In genomic region chr6:141833001-141833655, GRCh38 we compare ENCODE assay signal across 17 cellular contexts.
DNase-seq lines count a peak whose midpoint lies in the region; ATAC-seq, FAIRE-seq and TF ChIP-seq lines count a peak whose summit lies in the region.
"Had no signal": no experiment of that assay in that cellular context is flagged by ENCODE, and none has a peak within 500 bp of the region (broad histone marks: within the 10 kb centered on the region; RNA-seq: fewer than 3 reads in every experiment).

No MANE protein-coding gene starts in this region.

- H3K4me2 ChIP-seq in HepG2 (ENCODE audit: low read depth, low read length): no peak overlapping the region

- no peak for FAIRE-seq in HepG2 (lab: Jason Lieb, UNC)
- FAIRE-seq: D721Med had no signal

- H3K36me3 ChIP-seq in HepG2 (replicated peaks in 1 of 2; ENCODE audit: control insufficient read depth in 1 of 2, insufficient read depth in 2 of 2, low read length in 2 of 2): no peaks in the 10 kb centered on the region
- no peaks in the 10 kb centered on the region for H3K36me3 ChIP-seq in right lobe of liver
- no peaks in the 10 kb centered on the region for H3K36me3 ChIP-seq in ectodermal cell (ENCODE audit: control insufficient read depth, insufficient read depth, low read length)
- H3K36me3 ChIP-seq in mesodermal cell (ENCODE audit: control insufficient read depth, insufficient read depth, low read length): no peaks in the 10 kb centered on the region
- H3K36me3 ChIP-seq in esophagus muscularis mucosa: no peaks in the 10 kb centered on the region

- WGBS in HepG2 (ENCODE audit: low lambda C conversion rate): 41% methylated on average over 7 of the region's 7 CpGs
- whole genome bisulfite sequencing in right lobe of liver (ENCODE audit: insufficient coverage, low coverage, low lambda C conversion rate, missing lambda C conversion rate): 78% methylated on average over 7 of the region's 7 CpGs
- 86 to 87% methylated on average over 7 of the region's 7 CpGs for WGBS in ectodermal cell, 2 experiments
- WGBS in mesodermal cell (ENCODE audit: insufficient coverage in 2 of 2), 2 experiments: 100% methylated on average over 1 of the region's 7 CpGs; no CpG with 5 or more reads in 1 of the 2 experiments
- 87% methylated on average over 7 of the region's 7 CpGs for WGBS in esophagus muscularis mucosa

- H4K20me1 ChIP-seq in HepG2 (ENCODE audit: insufficient read depth, low read length): no peaks in the 10 kb centered on the region

- no peak overlapping the region for H3K9ac ChIP-seq in HepG2 (ENCODE audit: insufficient read depth, low read depth, low read length)

- H3K9me3 ChIP-seq in HepG2 (ENCODE audit: low read length): no peaks in the 10 kb centered on the region
- no peaks in the 10 kb centered on the region for H3K9me3 ChIP-seq in right lobe of liver
- no peaks in the 10 kb centered on the region for H3K9me3 ChIP-seq in ectodermal cell (ENCODE audit: control insufficient read depth, low read length)
- H3K9me3 ChIP-seq in mesodermal cell (ENCODE audit: control insufficient read depth, low read length): no peaks in the 10 kb centered on the region
- no peaks in the 10 kb centered on the region for H3K9me3 ChIP-seq in esophagus muscularis mucosa

- BruUV-seq in HepG2 (replicated peaks; lab: Mats Ljungman, UMichigan): no TSS peak

- in situ Hi-C loops in HepG2 (cut with HindIII; ENCODE audit: extremely low pct_ligation_motif_present, low pct_unique_long_range_greater_than_20kb): no loop called here

- POLR2A ChIA-PET in HepG2 (lab: Yijun Ruan, JAX): no interaction called here
- POLR2A ChIA-PET in activated CD4-positive, alpha-beta memory T cell treated with anti-CD3 and anti-CD28 coated beads, Interleukin-2, amount 10 ng/mL, durations not matched to agents 7 days and 5 days (lab: Charles Lee): no interaction called here

- H2AFZ ChIP-seq in HepG2 (ENCODE audit: low read length): peak overlapping the region; percentile 15

- H3K36me3 Mint-ChIP-seq in activated CD4-positive, alpha-beta memory T cell treated with anti-CD3 and anti-CD28 coated beads, Interleukin-2, amount 10 ng/mL, durations not matched to agents 7 days and 5 days (ENCODE audit: low read depth): no peaks in the 10 kb centered on the region

- ATAC-seq in HepG2 (peak; percentile 53; the same call in 2 of the 3 replicates), right lobe of liver (no peak)

- TF ChIP-seq CTCF in HepG2 (CRISPR knock-in tag; IDR thresholded peaks at IDR 0.05) (no peak), right lobe of liver (IDR thresholded peaks at IDR 0.05) (no peak), esophagus muscularis mucosa (IDR thresholded peaks at IDR 0.05) (no peak)

- H3K27ac ChIP-seq in HepG2 (ENCODE audit: extremely low read length, insufficient read depth, low read length) (no peak overlapping the region), right lobe of liver (no peak overlapping the region), ectodermal cell (ENCODE audit: insufficient read depth, low read depth, low read length, poor library complexity, severe bottlenecking) (peak overlapping the region; percentile 32), mesodermal cell (ENCODE audit: low read depth, low read length, severe bottlenecking) (peak overlapping the region; percentile 2), esophagus muscularis mucosa (replicated peaks in 1 of 4) (no peak overlapping the region)

- TF ChIP-seq POLR2A in HepG2 (IDR thresholded peaks at IDR 0.05; ENCODE audit: insufficient read depth in 1 of 2, low read depth in 2 of 2, low read length in 2 of 2): no peak
- no peak for TF ChIP-seq POLR2A in right lobe of liver (IDR thresholded peaks at IDR 0.05)
- TF ChIP-seq POLR2A in esophagus muscularis mucosa (IDR thresholded peaks at IDR 0.05; ENCODE audit: low read depth): no peak

- H3K9me3 Mint-ChIP-seq in activated CD4-positive, alpha-beta memory T cell treated with anti-CD3 and anti-CD28 coated beads, Interleukin-2, amount 10 ng/mL, durations not matched to agents 7 days and 5 days: peaks cover 6% of the 10 kb centered on the region
- H3K9me3 Mint-ChIP-seq: HFFc6 had no signal

- no peak overlapping the region for H3K27ac Mint-ChIP-seq in activated CD4-positive, alpha-beta memory T cell treated with anti-CD3 and anti-CD28 coated beads, Interleukin-2, amount 10 ng/mL, durations not matched to agents 7 days and 5 days
- H3K27ac Mint-ChIP-seq: CD4-positive, alpha-beta T cell; HFFc6 had no signal

- no peak overlapping the region for H3K4me3 ChIP-seq in HepG2 (replicated peaks in 1 of 3; ENCODE audit: insufficient read depth in 1 of 3, low read depth in 2 of 3, low read length in 3 of 3)
- H3K4me3 ChIP-seq in right lobe of liver: no peak overlapping the region
- H3K4me3 ChIP-seq in ectodermal cell (ENCODE audit: insufficient read depth, low read depth, low read length): no peak overlapping the region
- H3K4me3 ChIP-seq in mesodermal cell (ENCODE audit: extremely low read depth, insufficient read depth, low read length, poor library complexity, severe bottlenecking): no peak overlapping the region
- H3K4me3 ChIP-seq in esophagus muscularis mucosa: no peak overlapping the region

- no peaks in the 10 kb centered on the region for H3K27me3 ChIP-seq in HepG2 (ENCODE audit: control insufficient read depth in 1 of 2, insufficient read depth in 2 of 2, low read length in 2 of 2)
- H3K27me3 ChIP-seq in right lobe of liver: no peaks in the 10 kb centered on the region
- no peaks in the 10 kb centered on the region for H3K27me3 ChIP-seq in ectodermal cell (ENCODE audit: control insufficient read depth, insufficient read depth, low read length, poor library complexity, severe bottlenecking)
- H3K27me3 ChIP-seq in esophagus muscularis mucosa: no peaks in the 10 kb centered on the region

- H3K4me1 ChIP-seq in HepG2 (ENCODE audit: insufficient read depth, low read length): no peaks in the 10 kb centered on the region
- no peaks in the 10 kb centered on the region for H3K4me1 ChIP-seq in right lobe of liver
- peaks cover 31% of the 10 kb centered on the region for H3K4me1 ChIP-seq in ectodermal cell (ENCODE audit: control insufficient read depth, insufficient read depth, low read length)
- peaks cover 9% of the 10 kb centered on the region for H3K4me1 ChIP-seq in mesodermal cell (ENCODE audit: control insufficient read depth, insufficient read depth, low read length, poor library complexity, severe bottlenecking)
- H3K4me1 ChIP-seq in esophagus muscularis mucosa: no peaks in the 10 kb centered on the region

- intact Hi-C loops in HepG2 (cut with micrococcal nuclease; ENCODE audit: unreplicated experiment): no loop called here
- intact Hi-C loops in right lobe of liver (cut with DNase I): no loop called here
- intact Hi-C loops in esophagus muscularis mucosa (cut with DNase I): no loop called here

- H3K27me3 Mint-ChIP-seq in activated CD4-positive, alpha-beta memory T cell treated with anti-CD3 and anti-CD28 coated beads, Interleukin-2, amount 10 ng/mL, durations not matched to agents 7 days and 5 days: no peaks in the 10 kb centered on the region
- H3K27me3 Mint-ChIP-seq: CD4-positive, alpha-beta T cell had no signal

- no peak overlapping the region for H3K4me3 Mint-ChIP-seq in activated CD4-positive, alpha-beta memory T cell treated with anti-CD3 and anti-CD28 coated beads, Interleukin-2, amount 10 ng/mL, durations not matched to agents 7 days and 5 days
- H3K4me3 Mint-ChIP-seq: CD4-positive, alpha-beta T cell; HFFc6 had no signal

- no peak for DNase-seq in HepG2 (ENCODE audit: low spot score)
- DNase-seq in right lobe of liver: no peak
- DNase-seq in AG20443 (ENCODE audit: low spot score): no peak
- DNase-seq in esophagus muscularis mucosa (ENCODE audit: extremely low spot score): no peak
- DNase-seq in activated CD4-positive, alpha-beta memory T cell treated with anti-CD3 and anti-CD28 coated beads, Interleukin-2, amount 10 ng/mL, durations not matched to agents 7 days and 5 days: no peak
- DNase-seq: 8988T; C1 segment of cervical spinal cord; CD4-positive, alpha-beta T cell; DMS153; DMS79 treated with DMSO at 0.1 percent for 48 hours; EL; GDM1; HCEC 1CT; HFFc6 had no signal

- TF ChIP-seq EP300 in HepG2 (IDR thresholded peaks at IDR 0.05; ENCODE audit: low read depth in 2 of 2, low read length in 2 of 2) (no peak), HepG2 (CRISPR knock-in tag; IDR thresholded peaks at IDR 0.05; ENCODE audit: borderline replicate concordance) (no peak), esophagus muscularis mucosa (IDR thresholded peaks at IDR 0.05) (no peak)

- H3K4me1 Mint-ChIP-seq in activated CD4-positive, alpha-beta memory T cell treated with anti-CD3 and anti-CD28 coated beads, Interleukin-2, amount 10 ng/mL, durations not matched to agents 7 days and 5 days: no peaks in the 10 kb centered on the region

- CTCF ChIA-PET in HepG2 (lab: Yijun Ruan, JAX; ENCODE audit: low intra/inter-chr PET ratio, low total read pairs): no interaction called here
- CTCF ChIA-PET in activated CD4-positive, alpha-beta memory T cell treated with anti-CD3 and anti-CD28 coated beads, Interleukin-2, amount 10 ng/mL, durations not matched to agents 7 days and 5 days (lab: Charles Lee): no interaction called here

- H3K79me2 ChIP-seq in HepG2 (ENCODE audit: insufficient read depth, low read length): no peaks in the 10 kb centered on the region

- no peak for TF ChIP-seq RAD21 in HepG2 (CRISPR knock-in tag; IDR thresholded peaks at IDR 0.05)

TF ChIP-seq in HepG2, 621 proteins besides CTCF, POLR2A, EP300 and RAD21 (continues in another document):
- TF ChIP-seq GABPA (IDR thresholded peaks at IDR 0.05; ENCODE audit: low read depth, low read length): peak; percentile 54
- TF ChIP-seq GABPA (CRISPR knock-in tag; IDR thresholded peaks at IDR 0.05; ENCODE audit: low read depth): peak; percentile 85
- no peak for TF ChIP-seq FIP1L1 (IDR thresholded peaks at IDR 0.05; ENCODE audit: borderline replicate concordance, insufficient read depth, low read depth, low read length)
- peak; percentile 78 for TF ChIP-seq GABPB1 (CRISPR knock-in tag; IDR thresholded peaks at IDR 0.05)
- TF ChIP-seq GTF3A (CRISPR knock-in tag; conservative IDR thresholded peaks at IDR 0.05): no peak
- TF ChIP-seq ATRX (CRISPR knock-in tag; IDR thresholded peaks at IDR 0.05; ENCODE audit: borderline replicate concordance): no peak
- peak; percentile 77 for TF ChIP-seq NR2C2 (CRISPR knock-in tag; IDR thresholded peaks at IDR 0.05; ENCODE audit: borderline replicate concordance)
- no peak for TF ChIP-seq MTF2 (CRISPR knock-in tag; IDR thresholded peaks at IDR 0.05; ENCODE audit: borderline replicate concordance)

Comparison
In these comparisons a context has a peak if more than half of its experiments do, and no peak if none do; other contexts are left out.
1. H3K27ac ChIP-seq: peak in ectodermal cell (single experiment) and mesodermal cell (single experiment); none in HepG2 (single experiment), right lobe of liver (0 of 3) and esophagus muscularis mucosa (0 of 4).